Comparison of ENCODE assay signal across 1 cellular context in genomic region chr12:57846577-57847319, GRCh38.
A peak's percentile ranks its signal among the peaks of the same experiment; 100 is the strongest.
TF ChIP-seq lines count a peak whose summit lies in the region.

A gene with protein sequence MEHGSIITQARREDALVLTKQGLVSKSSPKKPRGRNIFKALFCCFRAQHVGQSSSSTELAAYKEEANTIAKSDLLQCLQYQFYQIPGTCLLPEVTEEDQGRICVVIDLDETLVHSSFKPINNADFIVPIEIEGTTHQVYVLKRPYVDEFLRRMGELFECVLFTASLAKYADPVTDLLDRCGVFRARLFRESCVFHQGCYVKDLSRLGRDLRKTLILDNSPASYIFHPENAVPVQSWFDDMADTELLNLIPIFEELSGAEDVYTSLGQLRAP (minus strand): TSS chr12:57846729. CDS start chr12:57846435, 294 bp downstream.

TF ChIP-seq in HepG2, 621 proteins besides CTCF, POLR2A, EP300 and RAD21 (continued from another document and continues in another):
- TF ChIP-seq, protein P1, sequence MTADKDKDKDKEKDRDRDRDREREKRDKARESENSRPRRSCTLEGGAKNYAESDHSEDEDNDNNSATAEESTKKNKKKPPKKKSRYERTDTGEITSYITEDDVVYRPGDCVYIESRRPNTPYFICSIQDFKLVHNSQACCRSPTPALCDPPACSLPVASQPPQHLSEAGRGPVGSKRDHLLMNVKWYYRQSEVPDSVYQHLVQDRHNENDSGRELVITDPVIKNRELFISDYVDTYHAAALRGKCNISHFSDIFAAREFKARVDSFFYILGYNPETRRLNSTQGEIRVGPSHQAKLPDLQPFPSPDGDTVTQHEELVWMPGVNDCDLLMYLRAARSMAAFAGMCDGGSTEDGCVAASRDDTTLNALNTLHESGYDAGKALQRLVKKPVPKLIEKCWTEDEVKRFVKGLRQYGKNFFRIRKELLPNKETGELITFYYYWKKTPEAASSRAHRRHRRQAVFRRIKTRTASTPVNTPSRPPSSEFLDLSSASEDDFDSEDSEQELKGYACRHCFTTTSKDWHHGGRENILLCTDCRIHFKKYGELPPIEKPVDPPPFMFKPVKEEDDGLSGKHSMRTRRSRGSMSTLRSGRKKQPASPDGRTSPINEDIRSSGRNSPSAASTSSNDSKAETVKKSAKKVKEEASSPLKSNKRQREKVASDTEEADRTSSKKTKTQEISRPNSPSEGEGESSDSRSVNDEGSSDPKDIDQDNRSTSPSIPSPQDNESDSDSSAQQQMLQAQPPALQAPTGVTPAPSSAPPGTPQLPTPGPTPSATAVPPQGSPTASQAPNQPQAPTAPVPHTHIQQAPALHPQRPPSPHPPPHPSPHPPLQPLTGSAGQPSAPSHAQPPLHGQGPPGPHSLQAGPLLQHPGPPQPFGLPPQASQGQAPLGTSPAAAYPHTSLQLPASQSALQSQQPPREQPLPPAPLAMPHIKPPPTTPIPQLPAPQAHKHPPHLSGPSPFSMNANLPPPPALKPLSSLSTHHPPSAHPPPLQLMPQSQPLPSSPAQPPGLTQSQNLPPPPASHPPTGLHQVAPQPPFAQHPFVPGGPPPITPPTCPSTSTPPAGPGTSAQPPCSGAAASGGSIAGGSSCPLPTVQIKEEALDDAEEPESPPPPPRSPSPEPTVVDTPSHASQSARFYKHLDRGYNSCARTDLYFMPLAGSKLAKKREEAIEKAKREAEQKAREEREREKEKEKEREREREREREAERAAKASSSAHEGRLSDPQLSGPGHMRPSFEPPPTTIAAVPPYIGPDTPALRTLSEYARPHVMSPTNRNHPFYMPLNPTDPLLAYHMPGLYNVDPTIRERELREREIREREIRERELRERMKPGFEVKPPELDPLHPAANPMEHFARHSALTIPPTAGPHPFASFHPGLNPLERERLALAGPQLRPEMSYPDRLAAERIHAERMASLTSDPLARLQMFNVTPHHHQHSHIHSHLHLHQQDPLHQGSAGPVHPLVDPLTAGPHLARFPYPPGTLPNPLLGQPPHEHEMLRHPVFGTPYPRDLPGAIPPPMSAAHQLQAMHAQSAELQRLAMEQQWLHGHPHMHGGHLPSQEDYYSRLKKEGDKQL (CRISPR knock-in tag; IDR thresholded peaks at IDR 0.05; ENCODE audit: low read depth) = no peak
- TF ChIP-seq ZBTB40 (IDR thresholded peaks at IDR 0.05) (no peak), ZBTB40 (CRISPR knock-in tag; IDR thresholded peaks at IDR 0.05) (no peak), ZNF451 (CRISPR knock-in tag; IDR thresholded peaks at IDR 0.05) (no peak), FOXP1 (IDR thresholded peaks at IDR 0.05) (0 out of 2 replicates have a peak, but pooled peaks have one; percentile 47), FOXP1 (CRISPR knock-in tag; IDR thresholded peaks at IDR 0.05) (no peak; the same call in 1 of the 2 replicates), TOE1 (CRISPR knock-in tag; IDR thresholded peaks at IDR 0.05) (no peak), TEAD2 (CRISPR knock-in tag; IDR thresholded peaks at IDR 0.05) (no peak), ZNF432 (CRISPR knock-in tag; IDR thresholded peaks at IDR 0.05; ENCODE audit: borderline replicate concordance) (no peak), HNRNPL (IDR thresholded peaks at IDR 0.05; ENCODE audit: low read depth, low read length) (no peak), ZNF639 (CRISPR knock-in tag; conservative IDR thresholded peaks at IDR 0.05) (no peak), BCL6 (CRISPR knock-in tag; IDR thresholded peaks at IDR 0.05) (no peak), ZBTB20 (CRISPR knock-in tag; IDR thresholded peaks at IDR 0.05; ENCODE audit: borderline replicate concordance, low read depth) (peak; percentile 66; the same call in 1 of the 2 replicates)
- TF ChIP-seq, protein P2, sequence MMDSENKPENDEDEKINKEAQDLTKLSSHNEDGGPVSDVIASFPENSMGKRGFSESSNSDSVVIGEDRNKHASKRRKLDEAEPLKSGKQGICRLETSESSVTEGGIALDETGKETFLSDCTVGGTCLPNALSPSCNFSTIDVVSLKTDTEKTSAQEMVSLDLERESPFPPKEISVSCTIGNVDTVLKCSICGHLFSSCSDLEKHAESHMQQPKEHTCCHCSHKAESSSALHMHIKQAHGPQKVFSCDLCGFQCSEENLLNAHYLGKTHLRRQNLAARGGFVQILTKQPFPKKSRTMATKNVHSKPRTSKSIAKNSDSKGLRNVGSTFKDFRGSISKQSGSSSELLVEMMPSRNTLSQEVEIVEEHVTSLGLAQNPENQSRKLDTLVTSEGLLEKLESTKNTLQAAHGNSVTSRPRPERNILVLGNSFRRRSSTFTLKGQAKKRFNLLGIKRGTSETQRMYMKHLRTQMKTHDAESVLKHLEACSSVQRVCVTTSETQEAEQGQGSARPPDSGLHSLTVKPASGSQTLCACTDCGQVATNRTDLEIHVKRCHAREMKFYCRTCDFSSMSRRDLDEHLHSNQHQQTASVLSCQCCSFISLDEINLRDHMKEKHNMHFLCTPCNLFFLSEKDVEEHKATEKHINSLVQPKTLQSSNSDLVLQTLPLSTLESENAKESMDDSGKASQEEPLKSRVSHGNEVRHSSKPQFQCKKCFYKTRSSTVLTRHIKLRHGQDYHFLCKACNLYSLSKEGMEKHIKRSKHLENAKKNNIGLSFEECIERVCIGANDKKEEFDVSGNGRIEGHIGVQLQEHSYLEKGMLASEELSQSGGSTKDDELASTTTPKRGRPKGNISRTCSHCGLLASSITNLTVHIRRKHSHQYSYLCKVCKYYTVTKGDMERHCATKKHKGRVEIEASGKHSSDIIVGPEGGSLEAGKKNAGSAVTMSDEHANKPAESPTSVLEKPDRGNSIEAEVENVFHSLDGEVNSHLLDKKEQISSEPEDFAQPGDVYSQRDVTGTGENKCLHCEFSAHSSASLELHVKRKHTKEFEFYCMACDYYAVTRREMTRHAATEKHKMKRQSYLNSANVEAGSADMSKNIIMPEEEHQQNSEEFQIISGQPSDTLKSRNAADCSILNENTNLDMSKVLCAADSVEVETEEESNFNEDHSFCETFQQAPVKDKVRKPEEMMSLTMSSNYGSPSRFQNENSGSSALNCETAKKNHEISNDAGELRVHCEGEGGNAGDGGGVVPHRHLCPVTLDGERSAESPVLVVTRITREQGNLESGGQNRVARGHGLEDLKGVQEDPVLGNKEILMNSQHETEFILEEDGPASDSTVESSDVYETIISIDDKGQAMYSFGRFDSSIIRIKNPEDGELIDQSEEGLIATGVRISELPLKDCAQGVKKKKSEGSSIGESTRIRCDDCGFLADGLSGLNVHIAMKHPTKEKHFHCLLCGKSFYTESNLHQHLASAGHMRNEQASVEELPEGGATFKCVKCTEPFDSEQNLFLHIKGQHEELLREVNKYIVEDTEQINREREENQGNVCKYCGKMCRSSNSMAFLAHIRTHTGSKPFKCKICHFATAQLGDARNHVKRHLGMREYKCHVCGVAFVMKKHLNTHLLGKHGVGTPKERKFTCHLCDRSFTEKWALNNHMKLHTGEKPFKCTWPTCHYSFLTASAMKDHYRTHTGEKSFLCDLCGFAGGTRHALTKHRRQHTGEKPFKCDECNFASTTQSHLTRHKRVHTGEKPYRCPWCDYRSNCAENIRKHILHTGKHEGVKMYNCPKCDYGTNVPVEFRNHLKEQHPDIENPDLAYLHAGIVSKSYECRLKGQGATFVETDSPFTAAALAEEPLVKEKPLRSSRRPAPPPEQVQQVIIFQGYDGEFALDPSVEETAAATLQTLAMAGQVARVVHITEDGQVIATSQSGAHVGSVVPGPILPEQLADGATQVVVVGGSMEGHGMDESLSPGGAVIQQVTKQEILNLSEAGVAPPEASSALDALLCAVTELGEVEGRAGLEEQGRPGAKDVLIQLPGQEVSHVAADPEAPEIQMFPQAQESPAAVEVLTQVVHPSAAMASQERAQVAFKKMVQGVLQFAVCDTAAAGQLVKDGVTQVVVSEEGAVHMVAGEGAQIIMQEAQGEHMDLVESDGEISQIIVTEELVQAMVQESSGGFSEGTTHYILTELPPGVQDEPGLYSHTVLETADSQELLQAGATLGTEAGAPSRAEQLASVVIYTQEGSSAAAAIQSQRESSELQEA (CRISPR knock-in tag; IDR thresholded peaks at IDR 0.05; ENCODE audit: not compliant biosample characterization) = no peak
- TF ChIP-seq, protein P3, sequence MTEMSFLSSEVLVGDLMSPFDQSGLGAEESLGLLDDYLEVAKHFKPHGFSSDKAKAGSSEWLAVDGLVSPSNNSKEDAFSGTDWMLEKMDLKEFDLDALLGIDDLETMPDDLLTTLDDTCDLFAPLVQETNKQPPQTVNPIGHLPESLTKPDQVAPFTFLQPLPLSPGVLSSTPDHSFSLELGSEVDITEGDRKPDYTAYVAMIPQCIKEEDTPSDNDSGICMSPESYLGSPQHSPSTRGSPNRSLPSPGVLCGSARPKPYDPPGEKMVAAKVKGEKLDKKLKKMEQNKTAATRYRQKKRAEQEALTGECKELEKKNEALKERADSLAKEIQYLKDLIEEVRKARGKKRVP (CRISPR knock-in tag; IDR thresholded peaks at IDR 0.05) = no peak; a peak in 1 of 4 replicates
- TF ChIP-seq, protein P4, sequence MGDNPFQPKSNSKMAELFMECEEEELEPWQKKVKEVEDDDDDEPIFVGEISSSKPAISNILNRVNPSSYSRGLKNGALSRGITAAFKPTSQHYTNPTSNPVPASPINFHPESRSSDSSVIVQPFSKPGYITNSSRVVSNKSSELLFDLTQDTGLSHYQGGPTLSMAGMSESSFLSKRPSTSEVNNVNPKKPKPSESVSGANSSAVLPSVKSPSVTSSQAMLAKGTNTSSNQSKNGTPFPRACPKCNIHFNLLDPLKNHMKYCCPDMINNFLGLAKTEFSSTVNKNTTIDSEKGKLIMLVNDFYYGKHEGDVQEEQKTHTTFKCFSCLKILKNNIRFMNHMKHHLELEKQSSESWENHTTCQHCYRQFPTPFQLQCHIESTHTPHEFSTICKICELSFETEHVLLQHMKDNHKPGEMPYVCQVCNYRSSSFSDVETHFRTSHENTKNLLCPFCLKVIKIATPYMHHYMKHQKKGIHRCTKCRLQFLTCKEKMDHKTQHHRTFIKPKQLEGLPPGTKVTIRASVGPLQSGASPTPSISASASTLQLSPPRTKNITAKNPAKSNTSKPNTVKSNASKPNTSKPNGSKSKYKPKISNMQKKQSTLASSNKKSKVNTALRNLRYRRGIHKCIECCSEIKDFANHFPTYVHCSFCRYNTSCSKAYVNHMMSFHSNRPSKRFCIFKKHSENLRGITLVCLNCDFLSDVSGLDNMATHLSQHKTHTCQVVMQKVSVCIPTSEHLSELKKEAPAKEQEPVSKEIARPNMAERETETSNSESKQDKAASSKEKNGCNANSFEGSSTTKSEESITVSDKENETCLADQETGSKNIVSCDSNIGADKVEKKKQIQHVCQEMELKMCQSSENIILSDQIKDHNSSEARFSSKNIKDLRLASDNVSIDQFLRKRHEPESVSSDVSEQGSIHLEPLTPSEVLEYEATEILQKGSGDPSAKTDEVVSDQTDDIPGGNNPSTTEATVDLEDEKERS (CRISPR knock-in tag; IDR thresholded peaks at IDR 0.05) = no peak
